ENCODE assay signal across 8 cellular contexts in the genomic region with DNA sequence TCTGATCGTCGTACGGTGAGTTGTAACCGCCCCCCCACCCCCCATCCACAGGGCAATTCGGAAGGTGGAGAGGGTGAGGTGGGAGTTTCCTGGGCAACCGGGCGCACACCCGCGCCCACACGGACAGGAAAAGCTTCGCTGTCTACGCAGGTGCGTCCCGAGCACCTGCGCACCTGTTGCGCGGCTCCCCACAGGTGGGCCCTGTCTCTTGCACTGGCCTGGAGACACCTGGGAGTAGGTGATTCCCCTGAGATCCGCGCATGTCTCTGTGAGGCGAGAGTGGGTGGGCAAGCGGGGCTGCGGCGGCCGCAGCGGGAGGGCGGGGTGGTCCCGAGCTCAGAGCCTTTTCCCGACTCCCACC. TPM values are rescaled to one million over a fixed set of nuclear protein-coding genes. Genes with fewer than 3 reads are reported as not detected.
DNase-seq lines count a peak whose midpoint lies in the region; ATAC-seq lines count a peak whose summit lies in the region.

No MANE protein-coding gene starts in this region.

- DNase-seq in NCI-H1436 (lab: John Stamatoyannopoulos, UW) (peak; percentile 36), NCI-H1436 treated with DMSO at 0.1 percent for 48 hours (lab: John Stamatoyannopoulos, UW) (no peak), NCI-H2196 treated with DMSO at 0.1 percent for 48 hours (lab: John Stamatoyannopoulos, UW; ENCODE audit: unreplicated experiment) (peak; percentile 29), Kasumi-1 (lab: John Stamatoyannopoulos, UW) (no peak)
- no peak for DNase-seq in stimulated activated CD4-positive, alpha-beta T cell treated with anti-CD3 and anti-CD28 coated beads, Interleukin-4, amount 100 ng/mL, for 24 hours

- peaks cover 20% of the 10 kb centered on the region for H3K4me1 Mint-ChIP-seq in stimulated activated memory B cell treated with anti-CD40 and anti-IgM and Interleukin-4, amounts not matched to agents 10 μg/mL and 1 μg/mL and 100 μg/mL, for 72 hours

- H3K27ac Mint-ChIP-seq in stimulated activated memory B cell treated with anti-CD40 and anti-IgM and Interleukin-4, amounts not matched to agents 10 μg/mL and 1 μg/mL and 100 μg/mL, for 72 hours, result no peak overlapping the region

- no peaks in the 10 kb centered on the region for H3K9me3 Mint-ChIP-seq in stimulated activated memory B cell treated with anti-CD40 and anti-IgM and Interleukin-4, amounts not matched to agents 10 μg/mL and 1 μg/mL and 100 μg/mL, for 72 hours

- peak overlapping the region; percentile 70 for H3K4me3 Mint-ChIP-seq in stimulated activated memory B cell treated with anti-CD40 and anti-IgM and Interleukin-4, amounts not matched to agents 10 μg/mL and 1 μg/mL and 100 μg/mL, for 72 hours

- peaks cover 50% of the 10 kb centered on the region for H3K27me3 Mint-ChIP-seq in stimulated activated memory B cell treated with anti-CD40 and anti-IgM and Interleukin-4, amounts not matched to agents 10 μg/mL and 1 μg/mL and 100 μg/mL, for 72 hours

- no peaks in the 10 kb centered on the region for H3K36me3 Mint-ChIP-seq in stimulated activated memory B cell treated with anti-CD40 and anti-IgM and Interleukin-4, amounts not matched to agents 10 μg/mL and 1 μg/mL and 100 μg/mL, for 72 hours

- ATAC-seq in esophagus mucosa (peak; percentile 20), GM18861 (IDR thresholded peaks at IDR 0.05; ENCODE audit: unreplicated experiment) (no peak)
- peak; percentile 56 for ATAC-seq in stimulated activated memory B cell treated with anti-CD40 and anti-IgM and Interleukin-4, amounts not matched to agents 10 μg/mL and 1 μg/mL and 100 μg/mL, for 72 hours

RNA-seq across cellular contexts. Expression of gene ATP6V1C2, which starts 0.5 kb away (rescaled TPM):
- total RNA-seq in esophagus mucosa, result 5.1 TPM

RNA-seq across cellular contexts. Expression of gene NOL10, which starts 31.2 kb away (rescaled TPM):
- 16.7 TPM for total RNA-seq in esophagus mucosa

Comparison
In these comparisons a context has a peak if more than half of its experiments do, and no peak if none do; other contexts are left out.
1. DNase-seq: peak in NCI-H1436 (single experiment) and NCI-H2196 treated with DMSO at 0.1 percent for 48 hours (single experiment); none in NCI-H1436 treated with DMSO at 0.1 percent for 48 hours (single experiment), stimulated activated CD4-positive, alpha-beta T cell treated with anti-CD3 and anti-CD28 coated beads, Interleukin-4, amount 100 ng/mL, for 24 hours (single experiment) and Kasumi-1 (0 of 2).